Comparison of ENCODE assay signal across 9 cellular contexts in the genomic region with DNA sequence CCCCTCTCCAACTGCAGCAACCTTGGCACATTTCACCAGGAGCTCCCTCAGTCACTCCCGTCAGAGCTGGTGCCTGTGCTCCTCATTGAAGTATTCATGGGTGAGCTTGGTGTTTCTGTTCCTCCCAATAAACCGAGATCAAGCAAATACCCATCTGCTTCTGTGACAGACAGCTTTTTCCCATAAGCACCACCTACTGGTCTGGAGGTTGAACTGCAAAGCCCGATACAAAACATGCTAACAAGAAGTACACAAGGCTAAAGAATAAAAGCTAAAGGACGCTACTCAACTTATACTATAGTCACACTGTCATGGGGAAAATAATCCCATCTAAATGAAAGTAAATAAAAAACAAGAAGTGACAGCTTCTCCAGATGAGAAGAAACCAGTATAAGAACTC.
DNase-seq lines count a peak whose midpoint lies in the region; ATAC-seq, FAIRE-seq and TF ChIP-seq lines count a peak whose summit lies in the region.
"Had no signal": no experiment of that assay in that cellular context is flagged by ENCODE, and none has a peak within 500 bp of the region (broad histone marks: within the 10 kb centered on the region; RNA-seq: fewer than 3 reads in every experiment).

No MANE protein-coding gene starts in this region.

- ATAC-seq in esophagus mucosa: no peak
- ATAC-seq: T-cell had no signal

- no peak for TF ChIP-seq POLR2A in GM12891 (IDR thresholded peaks at IDR 0.05; ENCODE audit: low read depth, low read length)

- no peaks in the 10 kb centered on the region for H4K20me1 ChIP-seq in mammary epithelial cell (ENCODE audit: insufficient read depth, low read length)

- H3K36me3 ChIP-seq in mammary epithelial cell (ENCODE audit: insufficient read depth, low read length): no peaks in the 10 kb centered on the region

- peak; percentile 20 for FAIRE-seq in GM12891 (lab: Jason Lieb, UNC)

- no peak overlapping the region for H3K9ac ChIP-seq in mammary epithelial cell (ENCODE audit: insufficient read depth, low read length)

- no peaks in the 10 kb centered on the region for H3K9me3 ChIP-seq in mammary epithelial cell (replicated peaks; ENCODE audit: insufficient read depth, low read length)

- no peak overlapping the region for H3K4me2 ChIP-seq in mammary epithelial cell (ENCODE audit: insufficient read depth, low read depth, low read length)

- H3K27ac ChIP-seq in mammary epithelial cell (ENCODE audit: insufficient read depth, low read depth, low read length): no peak overlapping the region

- intact Hi-C loops in mammary epithelial cell (cut with micrococcal nuclease): no loop called here

- DNase-seq in ACHN (peak; percentile 38), GM12891 (ENCODE audit: insufficient read length, low spot score) (no peak), HK-2 (ENCODE audit: unreplicated experiment) (peak; percentile 4), mammary epithelial cell (no peak), GM19238 (ENCODE audit: insufficient read length, low spot score) (no peak), Kasumi-1 (lab: John Stamatoyannopoulos, UW) (no peak), UCSD-AML1 (lab: John Stamatoyannopoulos, UW; ENCODE audit: unreplicated experiment) (no peak)
- DNase-seq: T-cell had no signal

- TF ChIP-seq CTCF in mammary epithelial cell (conservative IDR thresholded peaks at IDR 0.05 in 1 of 2, IDR thresholded peaks at IDR 0.05 in 1 of 2; ENCODE audit: extremely low read depth in 1 of 2, insufficient read depth in 1 of 2, low read depth in 1 of 2, low read length in 2 of 2): peak; percentile 25 to 36

- no peaks in the 10 kb centered on the region for H3K27me3 ChIP-seq in mammary epithelial cell (ENCODE audit: insufficient read depth, low read length)

- no peak overlapping the region for H3K4me3 ChIP-seq in mammary epithelial cell (replicated peaks in 1 of 3; ENCODE audit: insufficient read depth in 1 of 3, low read depth in 2 of 3, low read length in 3 of 3)

- H3K4me1 ChIP-seq in mammary epithelial cell (ENCODE audit: insufficient read depth, low read length): no peaks in the 10 kb centered on the region

- no peak overlapping the region for H2AFZ ChIP-seq in mammary epithelial cell (ENCODE audit: low read depth, low read length)

- BruUV-seq in mammary epithelial cell (replicated peaks; lab: Mats Ljungman, UMichigan): no TSS peak

- in situ Hi-C loops in ACHN (cut with HindIII; ENCODE audit: low pct_ligation_motif_present, low pct_unique_long_range_greater_than_20kb, low sequenced_read_pairs): no loop called here
- in situ Hi-C loops in mammary epithelial cell (cut with MboI; ENCODE audit: low sequenced_read_pairs in 2 of 2): no loop called here

- CTCF ChIA-PET in mammary epithelial cell (lab: Charles Lee; ENCODE audit: low non-redundant PET): no interaction called here

- no peaks in the 10 kb centered on the region for H3K79me2 ChIP-seq in mammary epithelial cell (ENCODE audit: insufficient read depth, low read length)

- WGBS in mammary epithelial cell (ENCODE audit: low coverage, missing lambda C conversion rate): 86% methylated on average over 4 of the region's 4 CpGs

- dilution Hi-C loops in mammary epithelial cell (cut with HindIII; ENCODE audit: low sequenced_read_pairs): no loop called here

TF ChIP-seq in GM12891, 5 proteins besides CTCF, POLR2A, EP300 and RAD21:
- no peak for TF ChIP-seq POLR2AphosphoS5 (IDR thresholded peaks at IDR 0.05; ENCODE audit: low read depth, low read length)
- 0 out of 2 replicates have a peak, but pooled peaks have one; percentile 9 for TF ChIP-seq SPI1 (IDR thresholded peaks at IDR 0.05; ENCODE audit: low read depth, low read length)

Comparison
In these comparisons a context has a peak if more than half of its experiments do, and no peak if none do; other contexts are left out.
1. DNase-seq: peak in ACHN (single experiment) and HK-2 (single experiment); none in GM12891 (single experiment), mammary epithelial cell (single experiment), GM19238 (single experiment), Kasumi-1 (0 of 2) and UCSD-AML1 (single experiment).